8 cellular contexts compared by ENCODE assay signal in the genomic region with DNA sequence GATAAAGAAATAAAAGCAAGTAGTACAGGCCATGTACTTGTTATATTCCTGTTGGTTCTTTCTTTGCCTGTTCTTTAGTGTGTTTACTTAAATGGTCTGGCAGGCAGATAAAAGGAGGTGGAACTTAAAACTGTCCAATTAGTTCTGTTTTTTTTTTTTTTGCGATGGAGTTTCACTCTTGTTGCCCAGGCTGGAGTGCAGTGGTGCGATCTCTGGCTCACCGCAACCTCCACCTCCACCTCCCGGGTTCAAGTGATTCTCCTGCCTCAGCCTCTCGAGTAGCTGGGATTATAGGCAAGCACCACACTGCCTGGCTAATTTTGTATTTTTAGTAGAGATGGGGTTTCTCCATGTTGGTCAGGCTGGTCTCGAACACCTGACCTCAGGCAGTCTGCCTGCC. TPM values are rescaled to one million over a fixed set of nuclear protein-coding genes. Genes with fewer than 3 reads are reported as not detected.
DNase-seq lines count a peak whose midpoint lies in the region; ATAC-seq, FAIRE-seq and TF ChIP-seq lines count a peak whose summit lies in the region.
"Not testable (repeated sequence)": the region's sequence is repeated elsewhere in the genome, so short reads cannot be mapped to it uniquely, and the experiment has no call there.

No MANE protein-coding gene starts in this region.

- DNase-seq in CD4-positive, alpha-beta T cell; T-helper 17 cell; K562 (ENCODE audit: extremely low read depth in 1 of 4, low spot score in 3 of 4); naive thymus-derived CD4-positive, alpha-beta T cell: not testable (repeated sequence)
- peak; percentile 7 for DNase-seq in LNCaP clone FGC (ENCODE audit: low read depth)

- H3K9me3 ChIP-seq in CD4-positive, alpha-beta T cell (ENCODE audit: control insufficient read depth, low read length); HEK293 (ENCODE audit: control insufficient read depth, insufficient read depth, low read depth, low read length); T-helper 17 cell (ENCODE audit: control insufficient read depth, low read length, poor library complexity, severe bottlenecking); K562 (replicated peaks; ENCODE audit: control insufficient read depth, insufficient read depth, low read depth, low read length); naive thymus-derived CD4-positive, alpha-beta T cell (ENCODE audit: control insufficient read depth in 2 of 3, low read length in 3 of 3): not testable (repeated sequence)

- in situ Hi-C loops in K562 (cut with MboI) = not testable (repeated sequence)

- peak overlapping the region; percentile 52 for H3K27ac Mint-ChIP-seq in CD4-positive, alpha-beta T cell
- peak overlapping the region; percentile 89 for H3K27ac Mint-ChIP-seq in T-helper 17 cell
- H3K27ac Mint-ChIP-seq in activated T-helper 17 cell treated with anti-CD3 and anti-CD28 coated beads, Interleukin-2, amount 50 U/mL, for 72 hours = peak overlapping the region; percentile 15
- H3K27ac Mint-ChIP-seq in naive thymus-derived CD4-positive, alpha-beta T cell = peak overlapping the region in 5 of 9 donors; percentile 11 to 79 (median 57)
- peak overlapping the region; percentile 15 for H3K27ac Mint-ChIP-seq in stimulated activated memory B cell treated with anti-CD40 and anti-IgM and Interleukin-4, amounts not matched to agents 10 μg/mL and 1 μg/mL and 100 μg/mL, for 72 hours

- H3K36me3 ChIP-seq in HEK293 (ENCODE audit: control insufficient read depth in 2 of 2, insufficient read depth in 1 of 2, low read length in 2 of 2); naive thymus-derived CD4-positive, alpha-beta T cell (ENCODE audit: control insufficient read depth in 2 of 3, insufficient read depth in 3 of 3, low read length in 3 of 3): not testable (repeated sequence)
- H3K36me3 ChIP-seq in K562 (ENCODE audit: control insufficient read depth, insufficient read depth, low read length) = peaks cover 74% of the 10 kb centered on the region

- H3K4me3 Mint-ChIP-seq in CD4-positive, alpha-beta T cell; T-helper 17 cell; stimulated activated memory B cell treated with anti-CD40 and anti-IgM and Interleukin-4, amounts not matched to agents 10 μg/mL and 1 μg/mL and 100 μg/mL, for 72 hours: not testable (repeated sequence)
- H3K4me3 Mint-ChIP-seq in activated T-helper 17 cell treated with anti-CD3 and anti-CD28 coated beads, Interleukin-2, amount 50 U/mL, for 72 hours = peak overlapping the region; percentile 5
- H3K4me3 Mint-ChIP-seq in naive thymus-derived CD4-positive, alpha-beta T cell = peak overlapping the region in 3 of 10 donors; percentile 12 to 65 (median 18)

- not testable (repeated sequence) for H3K9me1 ChIP-seq in K562 (ENCODE audit: control insufficient read depth, insufficient read depth, low read length)

- not testable (repeated sequence) for H3K4me3 ChIP-seq in HEK293 (ENCODE audit: low read depth, low read length); LNCaP clone FGC (ENCODE audit: low read depth, low read length); K562; naive thymus-derived CD4-positive, alpha-beta T cell (ENCODE audit: low read length)

- ATAC-seq in CD4-positive, alpha-beta T cell (ENCODE audit: poor library complexity); T-helper 17 cell; activated T-helper 17 cell treated with anti-CD3 and anti-CD28 coated beads, Interleukin-2, amount 50 U/mL, for 72 hours (replicated peaks); K562; naive thymus-derived CD4-positive, alpha-beta T cell; stimulated activated memory B cell treated with anti-CD40 and anti-IgM and Interleukin-4, amounts not matched to agents 10 μg/mL and 1 μg/mL and 100 μg/mL, for 72 hours: not testable (repeated sequence)

- intact Hi-C loops in CD4-positive, alpha-beta T cell (cut with DNase I, micrococcal nuclease); K562 (cut with micrococcal nuclease): not testable (repeated sequence)
- intact Hi-C loops in naive thymus-derived CD4-positive, alpha-beta T cell (cut with micrococcal nuclease) = loop anchor here (1.0 to 2.0 kb wide), 2 partner anchors 14 to 25 kb away; partner anchors contain the start of gene CDC14A (in 1 of the 2)

- H3K27me3 Mint-ChIP-seq in CD4-positive, alpha-beta T cell; T-helper 17 cell; activated T-helper 17 cell treated with anti-CD3 and anti-CD28 coated beads, Interleukin-2, amount 50 U/mL, for 72 hours; naive thymus-derived CD4-positive, alpha-beta T cell; stimulated activated memory B cell treated with anti-CD40 and anti-IgM and Interleukin-4, amounts not matched to agents 10 μg/mL and 1 μg/mL and 100 μg/mL, for 72 hours: not testable (repeated sequence)

- H3K9ac ChIP-seq in K562 (ENCODE audit: insufficient read depth in 1 of 2, low read depth in 2 of 2, low read length in 2 of 2) = not testable (repeated sequence)

- not testable (repeated sequence) for TF ChIP-seq CTCF in CD4-positive, alpha-beta T cell (IDR thresholded peaks at IDR 0.05); HEK293 (tag by site-specific recombination; IDR thresholded peaks at IDR 0.05); LNCaP clone FGC (IDR thresholded peaks at IDR 0.05; ENCODE audit: control insufficient read depth, extremely low read depth, insufficient read depth); K562 (IDR thresholded peaks at IDR 0.05 in 2 of 3, conservative IDR thresholded peaks at IDR 0.05 in 1 of 3; ENCODE audit: insufficient read depth in 2 of 3, low read depth in 1 of 3, low read length in 3 of 3)

- H3K4me2 ChIP-seq in K562 (ENCODE audit: insufficient read depth, low read length) = not testable (repeated sequence)

- not testable (repeated sequence) for TF ChIP-seq RAD21 in K562 (CRISPR knock-in tag; conservative IDR thresholded peaks at IDR 0.05 in 1 of 2, IDR thresholded peaks at IDR 0.05 in 1 of 2)

- not testable (repeated sequence) for H3K27me3 ChIP-seq in CD4-positive, alpha-beta T cell (ENCODE audit: control insufficient read depth, insufficient read depth, low read length); K562 (ENCODE audit: control insufficient read depth in 2 of 2, insufficient read depth in 2 of 2, low read length in 2 of 2); naive thymus-derived CD4-positive, alpha-beta T cell (ENCODE audit: control insufficient read depth in 2 of 2, insufficient read depth in 2 of 2, low read length in 2 of 2)

- CTCF ChIA-PET in CD4-positive, alpha-beta T cell (lab: Charles Lee) = interaction anchor here (1.4 kb wide), 1 partner anchor 12 kb away, joined by 5 read pairs; no protein-coding TSS in a partner anchor
- CTCF ChIA-PET in HEK293 (lab: Yijun Ruan, JAX) = interaction anchor here (0.6 kb wide), 1 partner anchor 14 kb away, joined by 3 read pairs; no protein-coding TSS in a partner anchor
- CTCF ChIA-PET in K562 (lab: Yijun Ruan, JAX; ENCODE audit: low intra/inter-chr PET ratio); naive thymus-derived CD4-positive, alpha-beta T cell (lab: Charles Lee): not testable (repeated sequence)

- not testable (repeated sequence) for H3K9me3 Mint-ChIP-seq in CD4-positive, alpha-beta T cell; activated T-helper 17 cell treated with anti-CD3 and anti-CD28 coated beads, Interleukin-2, amount 50 U/mL, for 72 hours; stimulated activated memory B cell treated with anti-CD40 and anti-IgM and Interleukin-4, amounts not matched to agents 10 μg/mL and 1 μg/mL and 100 μg/mL, for 72 hours
- peaks cover 1 to 15% (median 8%) of the 10 kb centered on the region in 11 donors for H3K9me3 Mint-ChIP-seq in naive thymus-derived CD4-positive, alpha-beta T cell

- H3K27ac ChIP-seq in CD4-positive, alpha-beta T cell (ENCODE audit: low read depth, low read length); HEK293 (ENCODE audit: extremely low read depth, low read depth, low read length): not testable (repeated sequence)
- H3K27ac ChIP-seq in K562 (ENCODE audit: extremely low read depth, low read depth, low read length) = peak overlapping the region; percentile 12; the same call in 1 of the 3 replicates
- H3K27ac ChIP-seq in naive thymus-derived CD4-positive, alpha-beta T cell (ENCODE audit: low read depth, low read length) = peak overlapping the region; percentile 26

- BruUV-seq in K562 (replicated peaks; lab: Mats Ljungman, UMichigan) = not testable (repeated sequence)

- H4K20me1 ChIP-seq in K562 (replicated peaks; ENCODE audit: control insufficient read depth, insufficient read depth, low read length) = not testable (repeated sequence)

- not testable (repeated sequence) for H2AFZ ChIP-seq in K562 (ENCODE audit: low read depth, low read length)

- peaks cover 87% of the 10 kb centered on the region for H3K79me2 ChIP-seq in K562 (ENCODE audit: control insufficient read depth, insufficient read depth, low read length)

- not testable (repeated sequence) for H3K4me1 ChIP-seq in HEK293 (ENCODE audit: control insufficient read depth, insufficient read depth, low read length); K562 (replicated peaks in 1 of 2; ENCODE audit: control insufficient read depth in 2 of 2, insufficient read depth in 2 of 2, low read length in 2 of 2)
- peaks cover 25 to 39% of the 10 kb centered on the region in 2 donors for H3K4me1 ChIP-seq in naive thymus-derived CD4-positive, alpha-beta T cell (ENCODE audit: control insufficient read depth in 2 of 2, insufficient read depth in 2 of 2, low read length in 2 of 2)

- peaks cover 90% of the 10 kb centered on the region for H3K4me1 Mint-ChIP-seq in CD4-positive, alpha-beta T cell (ENCODE audit: low read depth)
- H3K4me1 Mint-ChIP-seq in T-helper 17 cell = peaks cover 51% of the 10 kb centered on the region
- peaks cover 55% of the 10 kb centered on the region for H3K4me1 Mint-ChIP-seq in activated T-helper 17 cell treated with anti-CD3 and anti-CD28 coated beads, Interleukin-2, amount 50 U/mL, for 72 hours
- H3K4me1 Mint-ChIP-seq in naive thymus-derived CD4-positive, alpha-beta T cell = peaks cover 45 to 92% (median 83%) of the 10 kb centered on the region in 7 donors
- peaks cover 36% of the 10 kb centered on the region for H3K4me1 Mint-ChIP-seq in stimulated activated memory B cell treated with anti-CD40 and anti-IgM and Interleukin-4, amounts not matched to agents 10 μg/mL and 1 μg/mL and 100 μg/mL, for 72 hours

- POLR2A ChIA-PET in CD4-positive, alpha-beta T cell (lab: Charles Lee) = interaction anchor here (0.7 to 1.7 kb wide), 5 partner anchors 15 to 127 kb away, joined by 3 to 6 read pairs (median 3); partner anchors contain the start of genes CDC14A and DBT
- POLR2A ChIA-PET in HEK293 (lab: Yijun Ruan, JAX) = not testable (repeated sequence)
- POLR2A ChIA-PET in K562 (lab: Yijun Ruan, JAX) = interaction anchor here (1.0 kb wide), 1 partner anchor 9 kb away, joined by 5 read pairs; no protein-coding TSS in a partner anchor
- POLR2A ChIA-PET in naive thymus-derived CD4-positive, alpha-beta T cell (lab: Charles Lee) = interaction anchor here (0.6 to 0.7 kb wide), 3 partner anchors 11 to 25 kb away, joined by 3 read pairs; no protein-coding TSS in a partner anchor

- not testable (repeated sequence) for TF ChIP-seq EP300 in K562 (IDR thresholded peaks at IDR 0.05; ENCODE audit: low read length)

- not testable (repeated sequence) for FAIRE-seq in K562 (lab: Jason Lieb, UNC)

- H3K36me3 Mint-ChIP-seq in CD4-positive, alpha-beta T cell (ENCODE audit: low read depth) = peaks cover 87% of the 10 kb centered on the region
- H3K36me3 Mint-ChIP-seq in T-helper 17 cell (ENCODE audit: low read depth) = peaks cover 30% of the 10 kb centered on the region
- peaks cover 73% of the 10 kb centered on the region for H3K36me3 Mint-ChIP-seq in activated T-helper 17 cell treated with anti-CD3 and anti-CD28 coated beads, Interleukin-2, amount 50 U/mL, for 72 hours (ENCODE audit: low read depth)
- peaks cover 25 to 68% (median 62%) of the 10 kb centered on the region in 5 donors for H3K36me3 Mint-ChIP-seq in naive thymus-derived CD4-positive, alpha-beta T cell
- H3K36me3 Mint-ChIP-seq in stimulated activated memory B cell treated with anti-CD40 and anti-IgM and Interleukin-4, amounts not matched to agents 10 μg/mL and 1 μg/mL and 100 μg/mL, for 72 hours = peaks cover 39% of the 10 kb centered on the region

- 78% methylated on average over 5 of the region's 6 CpGs for WGBS in K562 (ENCODE audit: insufficient coverage, low coverage, missing lambda C conversion rate)

- not testable (repeated sequence) for TF ChIP-seq POLR2A in K562 (conservative IDR thresholded peaks at IDR 0.05)

RNA-seq across cellular contexts. Expression of gene CDC14A, which starts 24.6 kb away (rescaled TPM):
- total RNA-seq in CD4-positive, alpha-beta T cell = 100 to 1,000 TPM; 174 to 182 TPM
- total RNA-seq in T-helper 17 cell (100 to 1,000 TPM; 186 to 281 TPM), K562 (2014; rRNA removed) (20.7 and 23.6 TPM in 2 replicates), K562 (2014; rRNA removed; fragmentation: Illumina TruSeq; extraction: Trizol) (50.9 and 56.3 TPM in 2 replicates), K562 (2015; rRNA removed; fragmentation: Illumina TruSeq; extraction: Trizol) (38.7 and 42.7 TPM in 2 replicates), K562 (2021) (28.4 and 30.9 TPM in 2 replicates)
- total RNA-seq in activated T-helper 17 cell treated with anti-CD3 and anti-CD28 coated beads, Interleukin-2, amount 50 U/mL, for 72 hours = 10 to 100 TPM; 21.0 to 31.0 TPM
- 151 and 280 TPM in 2 replicates for total RNA-seq in K562 (2011; cell fraction: chromatin; rRNA removed; ENCODE audit: low replicate concordance)
- 66.0 and 81.3 TPM in 2 replicates for total RNA-seq in K562 (2011; cell fraction: nucleolus; rRNA removed)
- total RNA-seq in K562 (2011; cell fraction: nucleoplasm; rRNA removed) = 113 TPM in 2 replicates
- polyA plus RNA-seq in K562 (2011; rRNA removed) (32.6 and 45.2 TPM in 2 replicates), K562 (2014; fragmentation: Illumina TruSeq; extraction: Trizol) (58.3 and 74.3 TPM in 2 replicates), K562 (2014; fragmentation: Nextera tagmentation; extraction: Ambion mirVana) (10 to 100 TPM; 17.0 to 33.4 TPM), K562 (2014; rRNA removed) (24.5 and 25.7 TPM in 2 replicates)
- 16.2 and 20.7 TPM in 2 replicates for polyA plus RNA-seq in K562 (2011; cell fraction: cytosol; rRNA removed)
- polyA plus RNA-seq in K562 (2011; cell fraction: nucleus; rRNA removed) = 39.5 and 41.7 TPM in 2 replicates
- polyA plus RNA-seq in K562 (2012) = 15.2 and 28.1 TPM in 2 replicates
- 87.6 and 93.7 TPM in 2 replicates for polyA minus RNA-seq in K562 (2011; rRNA and poly(A)+ RNA removed)
- 21.4 and 28.6 TPM in 2 replicates for polyA minus RNA-seq in K562 (2011; cell fraction: cytosol; rRNA and poly(A)+ RNA removed)
- 96.7 and 136 TPM in 2 replicates for polyA minus RNA-seq in K562 (2011; cell fraction: nucleus; rRNA and poly(A)+ RNA removed)
- total RNA-seq in naive thymus-derived CD4-positive, alpha-beta T cell = 100 to 1,000 TPM in 2 of 5 experiments, 10 to 100 TPM in 3; 47.1 to 136 (median 85.1) TPM
- 10 to 100 TPM; 53.2 to 54.7 TPM for polyA plus RNA-seq in naive thymus-derived CD4-positive, alpha-beta T cell

Comparison
In these comparisons a context has a peak if more than half of its experiments do, and no peak if none do; other contexts are left out.
1. H3K27ac Mint-ChIP-seq: peak in every context shown above with its lines; median percentile 89 in T-helper 17 cell; 57 in naive thymus-derived CD4-positive, alpha-beta T cell; 52 in CD4-positive, alpha-beta T cell; 15 in activated T-helper 17 cell treated with anti-CD3 and anti-CD28 coated beads, Interleukin-2, amount 50 U/mL, for 72 hours; 15 in stimulated activated memory B cell treated with anti-CD40 and anti-IgM and Interleukin-4, amounts not matched to agents 10 μg/mL and 1 μg/mL and 100 μg/mL, for 72 hours.